31 cellular contexts compared by ENCODE assay signal in the genomic region with DNA sequence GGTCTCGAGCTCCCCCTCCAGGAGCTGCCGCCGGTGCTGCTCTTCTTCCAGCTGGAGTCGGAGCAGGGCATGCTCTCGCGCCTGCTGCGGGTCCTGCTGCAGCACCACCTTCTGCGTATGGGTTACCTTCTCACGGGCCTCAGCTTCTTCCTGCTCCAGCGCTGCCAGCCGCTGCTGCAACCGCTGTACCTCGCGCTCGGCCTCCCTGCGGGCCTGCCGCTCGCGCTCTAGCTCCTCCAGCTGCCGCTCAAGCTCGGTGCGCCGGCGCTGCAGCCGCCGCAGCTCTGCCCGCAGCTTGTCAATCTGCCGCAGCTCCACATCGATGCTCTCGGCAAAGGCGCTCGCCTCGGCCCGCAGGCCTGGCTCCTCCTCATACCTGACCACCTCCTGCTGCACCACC. TPM values are rescaled to one million over a fixed set of nuclear protein-coding genes. Genes with fewer than 3 reads are reported as not detected.
"Had no signal": no experiment of that assay in that cellular context is flagged by ENCODE, and none has a peak within 500 bp of the region (broad histone marks: within the 10 kb centered on the region; RNA-seq: fewer than 3 reads in every experiment).

No MANE protein-coding gene starts in this region.

- H3K9me3 ChIP-seq: MG63, SJCRH30, SK-N-SH had no signal

- H3K4me3 ChIP-seq: MG63, SJCRH30 had no signal

- H3K27me3 ChIP-seq: MG63, SJCRH30 had no signal

- H3K27me3 Mint-ChIP-seq: activated B cell treated with CpG ODN at 0.5 μM for 24 hours; activated CD4-positive, alpha-beta T cell treated with anti-CD3 and anti-CD28 coated beads, Interleukin-2, amount 10 ng/mL, durations not matched to agents 7 days and 5 days; activated CD8-positive, alpha-beta T cell treated with anti-CD3 and anti-CD28 coated beads for 36 hours; activated naive CD8-positive, alpha-beta T cell; activated T-cell treated with anti-CD3 and anti-CD28 coated beads, Interleukin-2, amount 50 U/mL, for 24 hours; IgD-negative memory B cell had no signal

- H3K27ac Mint-ChIP-seq: activated B cell treated with CpG ODN at 0.5 μM for 24 hours; activated CD4-positive, alpha-beta T cell treated with anti-CD3 and anti-CD28 coated beads, Interleukin-2, amount 10 ng/mL, durations not matched to agents 7 days and 5 days; activated CD8-positive, alpha-beta T cell treated with anti-CD3 and anti-CD28 coated beads for 36 hours; activated naive CD8-positive, alpha-beta T cell; activated T-cell treated with anti-CD3 and anti-CD28 coated beads, Interleukin-2, amount 50 U/mL, for 24 hours; activated T-helper 1 cell treated with anti-CD3 and anti-CD28 coated beads, Interleukin-12 subunit alpha, Interleukin-12 subunit beta, Interleukin-2, Interleukin-4 antibody, amounts not matched to agents 30 ng/mL and 10 ng/mL and 1 ng/mL, durations not matched to agents 14 hours and 24 hours and 36 hours; IgD-negative memory B cell; T-helper 2 cell treated with Interferon-gamma antibody and Interleukin-4, amounts not matched to agents 5 μg/mL and 100 μg/mL, for 36 hours had no signal

- H3K9me3 Mint-ChIP-seq: activated B cell treated with CpG ODN at 0.5 μM for 24 hours; activated CD4-positive, alpha-beta T cell treated with anti-CD3 and anti-CD28 coated beads, Interleukin-2, amount 10 ng/mL, durations not matched to agents 7 days and 5 days; activated CD8-positive, alpha-beta T cell treated with anti-CD3 and anti-CD28 coated beads for 36 hours; activated T-cell treated with anti-CD3 and anti-CD28 coated beads, Interleukin-2, amount 50 U/mL, for 24 hours; activated T-helper 1 cell treated with anti-CD3 and anti-CD28 coated beads, Interleukin-12 subunit alpha, Interleukin-12 subunit beta, Interleukin-2, Interleukin-4 antibody, amounts not matched to agents 30 ng/mL and 10 ng/mL and 1 ng/mL, durations not matched to agents 14 hours and 24 hours and 36 hours; IgD-negative memory B cell; T-helper 2 cell treated with Interferon-gamma antibody and Interleukin-4, amounts not matched to agents 5 μg/mL and 100 μg/mL, for 36 hours had no signal

- ATAC-seq: activated CD8-positive, alpha-beta T cell treated with anti-CD3 and anti-CD28 coated beads for 36 hours; Panc1 had no signal

- DNase-seq: activated B cell treated with CpG ODN at 0.5 μM for 24 hours; activated CD4-positive, alpha-beta T cell treated with anti-CD3 and anti-CD28 coated beads for 1 hour; activated CD4-positive, alpha-beta T cell treated with anti-CD3 and anti-CD28 coated beads, Interleukin-2, amount 10 ng/mL, durations not matched to agents 7 days and 5 days; activated CD8-positive, alpha-beta T cell treated with anti-CD3 and anti-CD28 coated beads for 36 hours; activated effector memory CD4-positive, alpha-beta T cell treated with Interleukin-2 at 50 U/mL for 16 hours; activated naive CD4-positive, alpha-beta T cell; activated T-cell treated with anti-CD3 and anti-CD28 coated beads, Interleukin-2, amount 50 U/mL, for 24 hours; caudate nucleus; MG63; MV-4-11; NCI-H1092 treated with DMSO at 0.1 percent for 48 hours; NCI-H1417 treated with DMSO at 0.1 percent for 48 hours; NCI-H1694; NCI-H2029 treated with DMSO at 0.1 percent for 48 hours; NCI-H345; NCI-H510A; NCI-H526 treated with DMSO at 0.1 percent for 48 hours; NCI-H82; NK-92 treated with Interleukin-12 subunit alpha and Interleukin-12 subunit beta, amount 100 ng/mL, for 24 hours; OCI-M1; Right ventricle myocardium superior; RPMI8226; SJCRH30; SK-N-SH; T-helper 1 cell had no signal

- H3K27ac ChIP-seq: KMS-11, SJCRH30 had no signal

- H3K4me1 Mint-ChIP-seq: activated B cell treated with CpG ODN at 0.5 μM for 24 hours; activated CD4-positive, alpha-beta T cell treated with anti-CD3 and anti-CD28 coated beads, Interleukin-2, amount 10 ng/mL, durations not matched to agents 7 days and 5 days; IgD-negative memory B cell had no signal

- H3K4me3 Mint-ChIP-seq: activated B cell treated with CpG ODN at 0.5 μM for 24 hours; activated CD4-positive, alpha-beta T cell treated with anti-CD3 and anti-CD28 coated beads, Interleukin-2, amount 10 ng/mL, durations not matched to agents 7 days and 5 days; activated CD8-positive, alpha-beta T cell treated with anti-CD3 and anti-CD28 coated beads for 36 hours; activated naive CD8-positive, alpha-beta T cell; activated T-cell treated with anti-CD3 and anti-CD28 coated beads, Interleukin-2, amount 50 U/mL, for 24 hours; activated T-helper 1 cell treated with anti-CD3 and anti-CD28 coated beads, Interleukin-12 subunit alpha, Interleukin-12 subunit beta, Interleukin-2, Interleukin-4 antibody, amounts not matched to agents 30 ng/mL and 10 ng/mL and 1 ng/mL, durations not matched to agents 14 hours and 24 hours and 36 hours; IgD-negative memory B cell; T-helper 2 cell treated with Interferon-gamma antibody and Interleukin-4, amounts not matched to agents 5 μg/mL and 100 μg/mL, for 36 hours had no signal

RNA-seq across cellular contexts. Expression of a gene that starts 52.7 kb away (rescaled TPM):
- total RNA-seq: activated CD4-positive, alpha-beta T cell treated with anti-CD3 and anti-CD28 coated beads, Interleukin-2, amount 10 ng/mL, durations not matched to agents 7 days and 5 days; activated T-helper 1 cell treated with anti-CD3 and anti-CD28 coated beads, Interleukin-12 subunit alpha, Interleukin-12 subunit beta, Interleukin-2, Interleukin-4 antibody, amounts not matched to agents 30 ng/mL and 10 ng/mL and 1 ng/mL, durations not matched to agents 14 hours and 24 hours and 36 hours had no signal
